In the genomic region with DNA sequence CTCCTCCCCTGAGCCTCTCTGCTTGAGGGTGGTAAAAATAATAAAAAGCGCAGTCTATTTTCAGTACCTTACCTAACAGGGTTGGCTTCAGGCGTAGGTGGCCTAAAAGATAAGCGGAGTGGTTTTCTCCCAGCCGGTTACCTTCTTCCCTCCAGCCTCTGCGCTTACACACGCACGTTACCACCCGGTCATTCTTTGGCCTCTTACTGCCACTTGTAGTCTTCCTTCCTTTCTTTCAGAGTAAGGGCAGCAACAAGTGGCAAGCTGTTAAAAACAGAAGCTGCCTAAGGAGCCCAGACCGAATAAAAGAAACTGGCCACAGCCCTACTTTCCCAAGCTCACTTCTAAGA, we compare ENCODE assay signal across 12 cellular contexts. TPM values are rescaled to one million over a fixed set of nuclear protein-coding genes. Genes with fewer than 3 reads are reported as not detected.
A peak's percentile ranks its signal among the peaks of the same experiment; 100 is the strongest.
DNase-seq lines count a peak whose midpoint lies in the region; ATAC-seq, FAIRE-seq and TF ChIP-seq lines count a peak whose summit lies in the region.
"Had no signal": no experiment of that assay in that cellular context is flagged by ENCODE, and none has a peak within 500 bp of the region (broad histone marks: within the 10 kb centered on the region; RNA-seq: fewer than 3 reads in every experiment).

No MANE protein-coding gene starts in this region.

- POLR2A ChIA-PET in GM12878 (lab: Charles Lee): no interaction called here

- WGBS in GM12878 (ENCODE audit: insufficient coverage, insufficient replicate concordance, low lambda C conversion rate, missing lambda C conversion rate): 63% methylated on average over 9 of the region's 9 CpGs
- 50% methylated on average over 9 of the region's 9 CpGs for WGBS in hepatocyte (ENCODE audit: low lambda C conversion rate, missing lambda C conversion rate)

- H3K9me3 ChIP-seq in GM12878 (replicated peaks; ENCODE audit: control insufficient read depth, insufficient read depth, low read length) (no peaks in the 10 kb centered on the region), hepatocyte (ENCODE audit: low read depth) (no peaks in the 10 kb centered on the region)
- H3K9me3 ChIP-seq: neutrophil had no signal

- CTCF ChIA-PET in GM12878 (lab: Yijun Ruan, JAX): interaction anchor here (0.6 to 11.1 kb wide), 8 partner anchors 30 to 235 kb away, joined by 3 to 104 read pairs (median 4); partner anchors contain the start of gene SH3GLB1

- no peak for FAIRE-seq in GM12878 (lab: Jason Lieb, UNC)

- H3K4me3 ChIP-seq in GM12878 (no peak overlapping the region), hepatocyte (no peak overlapping the region), skin epidermis (no peak overlapping the region)

- BruUV-seq in GM12878 (replicated peaks; lab: Mats Ljungman, UMichigan): no TSS peak

- H3K9me2 ChIP-seq in hepatocyte (replicated peaks; ENCODE audit: insufficient read depth): no peaks in the 10 kb centered on the region

- H3K4me1 ChIP-seq in GM12878 (ENCODE audit: control insufficient read depth, insufficient read depth, low read length): no peaks in the 10 kb centered on the region
- peaks cover 26% of the 10 kb centered on the region for H3K4me1 ChIP-seq in hepatocyte (ENCODE audit: insufficient read depth)

- TF ChIP-seq EP300 in GM12878 (IDR thresholded peaks at IDR 0.05; ENCODE audit: borderline replicate concordance in 1 of 2, control insufficient read depth in 1 of 2, low read depth in 2 of 2, low read length in 2 of 2): no peak

- H3K27ac ChIP-seq in GM12878 (ENCODE audit: control insufficient read depth, insufficient read depth) (no peak overlapping the region), hepatocyte (peak overlapping the region; percentile 75), skin epidermis (peak overlapping the region in 19 of 21 experiments; percentile 16 to 82 (median 66))
- H3K27ac ChIP-seq: neutrophil had no signal

- H4K20me1 ChIP-seq in GM12878 (ENCODE audit: control insufficient read depth, insufficient read depth) (no peaks in the 10 kb centered on the region), hepatocyte (ENCODE audit: insufficient read depth, poor library complexity, severe bottlenecking) (no peaks in the 10 kb centered on the region)

- no peak for TF ChIP-seq POLR2A in GM12878 (IDR thresholded peaks at IDR 0.05; ENCODE audit: low read depth, low read length)

- TF ChIP-seq CTCF in GM12878 (IDR thresholded peaks at IDR 0.05 in 2 of 3, conservative IDR thresholded peaks at IDR 0.05 in 1 of 3; ENCODE audit: control insufficient read depth in 2 of 3, extremely low read depth in 1 of 3, insufficient read depth in 1 of 3, low read depth in 3 of 3, low read length in 3 of 3): no peak
- no peak for TF ChIP-seq CTCF in hepatocyte (IDR thresholded peaks at IDR 0.05; ENCODE audit: poor library complexity)

- SMC1A ChIA-PET in GM12878 (lab: Charles Lee; ENCODE audit: uncharacterized antibody, unreplicated experiment): interaction anchor here (1.3 to 3.0 kb wide), 3 partner anchors 31 to 124 kb away, joined by 4 to 9 read pairs (median 7); no protein-coding TSS in a partner anchor

- H3K4me2 ChIP-seq in GM12878 (ENCODE audit: control insufficient read depth, insufficient read depth) (peak overlapping the region; percentile 38; the same call in 1 of the 2 replicates), hepatocyte (peak overlapping the region; percentile 83)

- H3K9ac ChIP-seq in GM12878 (ENCODE audit: control insufficient read depth, insufficient read depth, low read length): no peak overlapping the region

- TF ChIP-seq RAD21 in GM12878 (IDR thresholded peaks at IDR 0.05; ENCODE audit: insufficient read depth, low read depth, low read length): no peak

- ATAC-seq in GM12878: peak; percentile 8; the same call in 1 of the 3 replicates
- no peak for ATAC-seq in GM18858 (IDR thresholded peaks at IDR 0.05; ENCODE audit: unreplicated experiment)
- no peak for ATAC-seq in GM21529 (IDR thresholded peaks at IDR 0.05; ENCODE audit: unreplicated experiment)

- peak overlapping the region; percentile 15 for H2AFZ ChIP-seq in GM12878 (ENCODE audit: control insufficient read depth, low read depth, low read length)
- peak overlapping the region; percentile 67 for H2AFZ ChIP-seq in hepatocyte

- DNase-seq in HT-29 (ENCODE audit: low spot score) (peak; percentile 39), GM12878 (ENCODE audit: low read depth, low spot score) (no peak), hepatocyte (ENCODE audit: low spot score) (peak; percentile 39), ecto neural progenitor cell (ENCODE audit: low spot score) (no peak)
- DNase-seq in activated CD8-positive, alpha-beta memory T cell treated with anti-CD3 and anti-CD28 coated beads, Interleukin-2, amount 50 U/mL, for 48 hours: no peak
- DNase-seq: KBM-7, NCI-H526 treated with DMSO at 0.1 percent for 48 hours, SW 1271 had no signal

- intact Hi-C loops in GM12878 (cut with micrococcal nuclease; ENCODE audit: unreplicated experiment): loop anchor here (5.0 to 10.0 kb wide), 4 partner anchors 183 to 581 kb away; partner anchors contain the start of gene SH3GLB1

- H3K79me2 ChIP-seq in GM12878 (ENCODE audit: control insufficient read depth, insufficient read depth, low read length) (no peaks in the 10 kb centered on the region), hepatocyte (no peaks in the 10 kb centered on the region)

- RAD21 ChIA-PET in GM12878 (lab: Charles Lee; ENCODE audit: unreplicated experiment): interaction anchor here (0.8 kb wide), 1 partner anchor 128 kb away, joined by 3 read pairs; no protein-coding TSS in a partner anchor

- in situ Hi-C loops in GM12878 (cut with MboI): loop anchor here (5.0 to 25.0 kb wide), 2 partner anchors 122 to 583 kb away; no protein-coding TSS in a partner anchor

- H3K27me3 ChIP-seq in GM12878 (replicated peaks in 1 of 2; ENCODE audit: control insufficient read depth in 2 of 2, insufficient read depth in 2 of 2, low read length in 1 of 2) (peaks cover 0 to 2% of the 10 kb centered on the region in 2 experiments; a peak in 3 of 4 replicates), hepatocyte (no peaks in the 10 kb centered on the region)

- H3K36me3 ChIP-seq in GM12878 (ENCODE audit: control insufficient read depth in 2 of 2, insufficient read depth in 2 of 2, low read length in 1 of 2) (no peaks in the 10 kb centered on the region), hepatocyte (replicated peaks; ENCODE audit: insufficient read depth, low read depth) (no peaks in the 10 kb centered on the region)
- H3K36me3 ChIP-seq: neutrophil had no signal

TF ChIP-seq in GM12878, 131 proteins besides CTCF, POLR2A, EP300 and RAD21 (continues in another document):
- no peak for TF ChIP-seq SMAD5 (IDR thresholded peaks at IDR 0.05; ENCODE audit: low read depth)
- no peak for TF ChIP-seq ASH2L (IDR thresholded peaks at IDR 0.05; ENCODE audit: borderline replicate concordance, low read depth)

RNA-seq across cellular contexts. Expression of gene CLCA1, which starts 35.4 kb away (rescaled TPM):
- not detected in 2 replicates for total RNA-seq in HT-29 (2014; rRNA removed; shearing (Covaris generic))
- not detected in 2 replicates for total RNA-seq in GM12878 (2013; cell fraction: nucleolus; rRNA removed)
- not detected in 2 replicates for total RNA-seq in GM12878 (2014; rRNA removed)
- total RNA-seq in GM12878 (2014; rRNA removed; fragmentation: Illumina TruSeq; extraction: Trizol): not detected in 2 replicates
- 0.13 and 0.27 TPM in 2 replicates for total RNA-seq in GM12878 (2021)
- polyA plus RNA-seq in GM12878 (2011; ENCODE audit: low read depth): not detected
- not detected in 2 replicates for polyA plus RNA-seq in GM12878 (2011; rRNA removed)
- 0.03 TPM in 1 of 2 replicates, not detected in the other for polyA plus RNA-seq in GM12878 (2011; cell fraction: cytosol; rRNA removed)
- polyA plus RNA-seq in GM12878 (2011; cell fraction: nucleus; rRNA removed): not detected in 2 replicates
- polyA plus RNA-seq in GM12878 (2012): not detected in 2 replicates
- polyA plus RNA-seq in GM12878 (2014; fragmentation: Illumina TruSeq; extraction: Trizol): not detected in 2 replicates
- not detected for polyA plus RNA-seq in GM12878 (2014; fragmentation: Nextera tagmentation; extraction: Ambion mirVana)
- polyA plus RNA-seq in GM12878 (2014; rRNA removed): not detected in 2 replicates
- polyA plus RNA-seq in GM12878 (2016; fragmentation: Nextera tagmentation; extraction: Ambion mirVana): not detected
- not detected in 2 replicates for polyA minus RNA-seq in GM12878 (2011; rRNA and poly(A)+ RNA removed)
- not detected in 2 replicates for polyA minus RNA-seq in GM12878 (2011; cell fraction: cytosol; rRNA and poly(A)+ RNA removed)
- polyA minus RNA-seq in GM12878 (2011; cell fraction: nucleus; rRNA and poly(A)+ RNA removed): not detected in 2 replicates
- 39.1 and 42.9 TPM in 2 replicates for total RNA-seq in hepatocyte
- 2.0 and 3.5 TPM in 2 replicates for polyA plus RNA-seq in hepatocyte

RNA-seq across cellular contexts. Expression of gene CLCA4, which starts 42.8 kb away (rescaled TPM):
- 0.23 and 0.36 TPM in 2 replicates for total RNA-seq in HT-29 (2014; rRNA removed; shearing (Covaris generic))
- not detected in 2 replicates for total RNA-seq in GM12878 (2013; cell fraction: nucleolus; rRNA removed)
- total RNA-seq in GM12878 (2014; rRNA removed) (not detected in 2 replicates), GM12878 (2014; rRNA removed; fragmentation: Illumina TruSeq; extraction: Trizol) (not detected in 2 replicates), GM12878 (2021) (0.05 TPM in 1 of 2 replicates, not detected in the other), hepatocyte (0.07 TPM in 1 of 2 replicates, not detected in the other)
- not detected for polyA plus RNA-seq in GM12878 (2011; ENCODE audit: low read depth)
- polyA plus RNA-seq in GM12878 (2011; rRNA removed) (not detected in 2 replicates), GM12878 (2014; fragmentation: Illumina TruSeq; extraction: Trizol) (0.01 TPM in 1 of 2 replicates, not detected in the other), GM12878 (2014; fragmentation: Nextera tagmentation; extraction: Ambion mirVana) (not detected), GM12878 (2014; rRNA removed) (0.08 TPM in 1 of 2 replicates, not detected in the other), GM12878 (2016; fragmentation: Nextera tagmentation; extraction: Ambion mirVana) (not detected), hepatocyte (0.22 TPM in 1 of 2 replicates, not detected in the other)
- not detected in 2 replicates for polyA plus RNA-seq in GM12878 (2011; cell fraction: cytosol; rRNA removed)
- not detected in 2 replicates for polyA plus RNA-seq in GM12878 (2011; cell fraction: nucleus; rRNA removed)
- polyA plus RNA-seq in GM12878 (2012): not detected in 2 replicates
- polyA minus RNA-seq in GM12878 (2011; rRNA and poly(A)+ RNA removed): not detected in 2 replicates
- not detected in 2 replicates for polyA minus RNA-seq in GM12878 (2011; cell fraction: cytosol; rRNA and poly(A)+ RNA removed)
- not detected in 2 replicates for polyA minus RNA-seq in GM12878 (2011; cell fraction: nucleus; rRNA and poly(A)+ RNA removed)

Comparison
In these comparisons a context has a peak if more than half of its experiments do, and no peak if none do; other contexts are left out.
1. DNase-seq: peak in HT-29 (single experiment) and hepatocyte (single experiment); none in GM12878 (single experiment), activated CD8-positive, alpha-beta memory T cell treated with anti-CD3 and anti-CD28 coated beads, Interleukin-2, amount 50 U/mL, for 48 hours (single experiment) and ecto neural progenitor cell (single experiment).
2. RNA of gene CLCA1, which starts 35.4 kb away (total RNA-seq): 39.1 to 42.9 TPM in hepatocyte; not detected in HT-29 and 0.13 to 0.27 TPM in GM12878; every median in the first group is over 10 times any median in the second.